ENCODE assay signal across 18 cellular contexts in the genomic region with DNA sequence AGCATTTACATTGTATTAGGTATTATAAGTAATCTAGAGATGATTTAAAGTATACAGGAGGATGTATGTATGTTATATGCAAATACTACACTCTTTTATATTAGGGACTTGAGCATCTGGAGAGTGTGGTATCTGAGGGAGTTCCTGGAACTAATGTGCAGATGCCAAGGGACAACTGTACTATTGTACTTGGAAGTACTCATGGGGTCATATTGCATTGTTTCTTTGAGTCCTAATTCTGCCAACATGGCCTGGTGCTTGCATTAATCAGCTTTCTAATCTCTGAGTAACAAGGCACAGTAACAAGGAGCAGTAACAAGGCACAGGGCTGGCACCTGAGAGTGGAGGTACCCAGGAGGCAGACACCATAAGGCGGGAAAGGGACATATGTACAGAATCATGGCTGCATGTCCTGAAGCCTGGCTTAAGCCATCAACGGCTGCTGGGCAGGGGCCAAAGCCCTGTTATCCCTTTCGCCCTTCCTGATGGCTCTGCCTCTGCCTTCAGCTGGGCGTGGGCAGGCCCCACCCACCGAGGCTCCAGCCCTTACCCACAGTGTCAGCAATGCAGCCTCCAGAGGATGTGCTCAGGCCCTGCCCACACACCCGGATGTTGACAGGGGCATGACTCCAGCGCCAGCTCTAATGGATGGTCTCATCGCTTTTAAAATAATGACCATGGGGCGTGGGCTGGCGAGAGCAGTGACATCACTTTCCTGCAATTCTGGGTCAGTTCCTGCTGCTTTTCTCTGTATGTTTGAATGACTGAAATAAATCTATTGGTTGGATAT. TPM values are rescaled to one million over a fixed set of nuclear protein-coding genes. Genes with fewer than 3 reads are reported as not detected.
DNase-seq lines count a peak whose midpoint lies in the region; ATAC-seq and TF ChIP-seq lines count a peak whose summit lies in the region.
"Had no signal": no experiment of that assay in that cellular context is flagged by ENCODE, and none has a peak within 500 bp of the region (broad histone marks: within the 10 kb centered on the region; RNA-seq: fewer than 3 reads in every experiment).

No MANE protein-coding gene starts in this region.

- H3K4me1 Mint-ChIP-seq in GM23338 = peaks cover 13% of the 10 kb centered on the region; the same call in 2 of the 3 replicates

- peaks cover 1% of the 10 kb centered on the region for H3K27me3 Mint-ChIP-seq in GM23338 (ENCODE audit: insufficient read depth, low read depth, poor library complexity)

- no peak overlapping the region for H3K4me2 ChIP-seq in GM23338
- H3K4me2 ChIP-seq: SK-N-SH had no signal

- no peaks in the 10 kb centered on the region for H3K79me2 ChIP-seq in GM23338 (replicated peaks; ENCODE audit: insufficient read depth)
- H3K79me2 ChIP-seq: parathyroid adenoma had no signal

- no peaks in the 10 kb centered on the region for H3K36me3 Mint-ChIP-seq in GM23338 (ENCODE audit: low read depth)
- H3K36me3 Mint-ChIP-seq: CD8-positive, alpha-beta memory T cell had no signal

- no peaks in the 10 kb centered on the region for H3F3A ChIP-seq in GM23338 (replicated peaks; ENCODE audit: low read depth)

- H3K36me3 ChIP-seq in right atrium auricular region = no peaks in the 10 kb centered on the region
- H3K36me3 ChIP-seq in aorta (ENCODE audit: control insufficient read depth in 1 of 2, insufficient read depth in 2 of 2, low read length in 1 of 2) = no peaks in the 10 kb centered on the region
- H3K36me3 ChIP-seq in GM23338 (ENCODE audit: insufficient read depth) = no peaks in the 10 kb centered on the region
- H3K36me3 ChIP-seq in brain microvascular endothelial cell (replicated peaks) = no peaks in the 10 kb centered on the region
- H3K36me3 ChIP-seq: adrenal gland, spleen, WERI-Rb-1 had no signal

- H4K20me1 ChIP-seq in GM23338 (replicated peaks; ENCODE audit: insufficient read depth) = no peaks in the 10 kb centered on the region

- ATAC-seq in left cardiac atrium (peak in 1 of 2 donors; percentile 79), left ventricle myocardium superior (peak; percentile 64), aorta (ENCODE audit: low FRiP score) (peak; percentile 38), GM23338 (no peak), HG03354 (IDR thresholded peaks at IDR 0.05; ENCODE audit: poor library complexity, severe bottlenecking, unreplicated experiment) (no peak)

- H3K4me1 ChIP-seq in right atrium auricular region (no peaks in the 10 kb centered on the region), aorta (ENCODE audit: control insufficient read depth in 1 of 2, insufficient read depth in 2 of 2, low read length in 2 of 2) (no peaks in the 10 kb centered on the region), GM23338 (ENCODE audit: insufficient read depth) (peaks cover 10% of the 10 kb centered on the region)
- H3K4me1 ChIP-seq: adrenal gland had no signal

- no peaks in the 10 kb centered on the region; the same call in 1 of the 2 replicates for H3K9me2 ChIP-seq in GM23338 (ENCODE audit: insufficient read depth)
- H3K9me2 ChIP-seq: SK-N-SH had no signal

- DNase-seq in left cardiac atrium (peak; percentile 73), right atrium auricular region (ENCODE audit: low spot score) (no peak), SHP77 treated with DMSO at 0.1 percent for 48 hours (lab: John Stamatoyannopoulos, UW) (peak; percentile 36), left ventricle myocardium superior (peak; percentile 29), aorta (peak in 1 of 2 donors; percentile 56), GM23338 (ENCODE audit: low spot score) (no peak), brain microvascular endothelial cell (no peak)
- DNase-seq: CD8-positive, alpha-beta memory T cell; cortex of kidney; islet precursor cell; NCI-H1417 treated with DMSO at 0.1 percent for 48 hours; SK-N-SH; spleen; stimulated activated naive CD4-positive, alpha-beta T cell treated with Interleukin-2 at 50 U/mL for 16 hours; WERI-Rb-1 had no signal

- no peak overlapping the region for H3K4me3 Mint-ChIP-seq in GM23338
- H3K4me3 Mint-ChIP-seq: CD8-positive, alpha-beta memory T cell had no signal

- H3K9me3 Mint-ChIP-seq in GM23338 = no peaks in the 10 kb centered on the region
- H3K9me3 Mint-ChIP-seq: CD8-positive, alpha-beta memory T cell had no signal

- no peak overlapping the region for H2AFZ ChIP-seq in GM23338
- H2AFZ ChIP-seq: parathyroid adenoma had no signal

- intact Hi-C loops in left cardiac atrium (cut with DNase I) = no loop called here
- intact Hi-C loops in left ventricle myocardium superior (cut with micrococcal nuclease) = no loop called here
- intact Hi-C loops in aorta (cut with DNase I) = no loop called here

- in situ Hi-C loops in brain microvascular endothelial cell (cut with HindIII; ENCODE audit: low pct_ligation_motif_present, low sequenced_read_pairs) = no loop called here

- H3K4me3 ChIP-seq in right atrium auricular region (no peak overlapping the region), aorta (ENCODE audit: low read length in 2 of 2) (no peak overlapping the region), GM23338 (no peak overlapping the region), brain microvascular endothelial cell (ENCODE audit: low read depth, low read length) (no peak overlapping the region)
- H3K4me3 ChIP-seq: adrenal gland, spleen had no signal

- no peak overlapping the region for H3K27ac Mint-ChIP-seq in GM23338
- H3K27ac Mint-ChIP-seq: CD8-positive, alpha-beta memory T cell had no signal

- H3K27me3 ChIP-seq in right atrium auricular region = no peaks in the 10 kb centered on the region
- H3K27me3 ChIP-seq in aorta (ENCODE audit: control insufficient read depth in 1 of 2, insufficient read depth in 2 of 2, low read length in 1 of 2) = no peaks in the 10 kb centered on the region
- H3K27me3 ChIP-seq in GM23338 (ENCODE audit: insufficient read depth) = no peaks in the 10 kb centered on the region
- H3K27me3 ChIP-seq in brain microvascular endothelial cell (replicated peaks) = no peaks in the 10 kb centered on the region
- H3K27me3 ChIP-seq: adrenal gland, spleen had no signal

- no peaks in the 10 kb centered on the region for H3K9me3 ChIP-seq in right atrium auricular region
- H3K9me3 ChIP-seq in aorta (ENCODE audit: control insufficient read depth, low read length) = no peaks in the 10 kb centered on the region
- H3K9me3 ChIP-seq: adrenal gland, SK-N-SH, spleen had no signal

- 43 to 65% methylated on average over 10 of the region's 10 CpGs for WGBS in aorta, 2 donors

- TF ChIP-seq CTCF in right atrium auricular region (IDR thresholded peaks at IDR 0.05) = no peak
- TF ChIP-seq CTCF in GM23338 (conservative IDR thresholded peaks at IDR 0.05; ENCODE audit: low read depth in 2 of 2) = no peak
- no peak for TF ChIP-seq CTCF in brain microvascular endothelial cell (IDR thresholded peaks at IDR 0.05; ENCODE audit: low read depth, low read length, missing control alignments)

- H3K27ac ChIP-seq in right atrium auricular region = no peak overlapping the region
- no peak overlapping the region for H3K27ac ChIP-seq in aorta (ENCODE audit: low read depth in 1 of 2, low read length in 2 of 2)
- no peak overlapping the region for H3K27ac ChIP-seq in GM23338 (ENCODE audit: low read depth)
- no peak overlapping the region for H3K27ac ChIP-seq in brain microvascular endothelial cell
- H3K27ac ChIP-seq: adrenal gland, parathyroid adenoma, WERI-Rb-1 had no signal

TF ChIP-seq in GM23338, 12 proteins besides CTCF, POLR2A, EP300 and RAD21 (continues in another document):
- TF ChIP-seq EZH2phosphoT487 (IDR thresholded peaks at IDR 0.05; ENCODE audit: unreplicated experiment) (no peak), NANOG (IDR thresholded peaks at IDR 0.05; ENCODE audit: borderline replicate concordance) (no peak)

RNA-seq across cellular contexts. Expression of a gene that starts 22.9 kb away (rescaled TPM):
- total RNA-seq in left cardiac atrium (1 to 10 TPM in 1 of 2 donors, under 1 TPM in 1; 0.44 to 1.6 TPM), right atrium auricular region (1 to 10 TPM in 1 of 2 donors, under 1 TPM in 1; 0.22 to 2.9 TPM), left ventricle myocardium superior (not detected), aorta (10 to 100 TPM in 1 of 2 donors, 1 to 10 TPM in 1; 7.5 to 12.1 TPM)
- polyA plus RNA-seq in aorta (under 1 TPM; under 0.01 to 0.10 TPM), GM23338 (2016; fragmentation: Nextera tagmentation; extraction: Ambion mirVana) (0.27 and 0.33 TPM in 2 replicates)
- 2.1 and 4.1 TPM in 2 replicates for total RNA-seq in GM23338 (2014; rRNA removed; shearing (Covaris generic))
- total RNA-seq: CD8-positive, alpha-beta memory T cell had no signal
- polyA plus RNA-seq: CD8-positive, alpha-beta memory T cell had no signal

Comparison
In these comparisons a context has a peak if more than half of its experiments do, and no peak if none do; other contexts are left out.
1. DNase-seq: peak in left cardiac atrium (single experiment), SHP77 treated with DMSO at 0.1 percent for 48 hours (single experiment) and left ventricle myocardium superior (single experiment); none in right atrium auricular region (single experiment), GM23338 (single experiment) and brain microvascular endothelial cell (single experiment).
2. ATAC-seq: peak in left ventricle myocardium superior (single experiment) and aorta (single experiment); none in GM23338 (single experiment) and HG03354 (single experiment).